In genomic region chr6:153526479-153526878, GRCh38 we compare ENCODE assay signal across 4 cellular contexts.
TF ChIP-seq lines count a peak whose summit lies in the region.

No MANE protein-coding gene starts in this region.

TF ChIP-seq in HepG2, 621 proteins besides CTCF, POLR2A, EP300 and RAD21:
- TF ChIP-seq MAFK (conservative IDR thresholded peaks at IDR 0.05 in 1 of 2, IDR thresholded peaks at IDR 0.05 in 1 of 2; ENCODE audit: low read length in 2 of 2) (peak; percentile 82 to 87), ZNF460 (CRISPR knock-in tag; IDR thresholded peaks at IDR 0.05; ENCODE audit: borderline replicate concordance) (no peak), ZNF232 (CRISPR knock-in tag; IDR thresholded peaks at IDR 0.05; ENCODE audit: borderline replicate concordance) (no peak), ZNF234 (CRISPR knock-in tag; conservative IDR thresholded peaks at IDR 0.05) (no peak), MAFF (IDR thresholded peaks at IDR 0.05; ENCODE audit: low read depth, low read length) (peak; percentile 75)

TF ChIP-seq in A549, 52 proteins besides CTCF, POLR2A, EP300 and RAD21:
- TF ChIP-seq ELK1 (IDR thresholded peaks at IDR 0.05; ENCODE audit: low read depth, low read length) (no peak), MAFK (IDR thresholded peaks at IDR 0.05; ENCODE audit: partially characterized antibody) (peak; percentile 41)

TF ChIP-seq in IMR-90, 13 proteins besides CTCF, POLR2A, EP300 and RAD21:
- TF ChIP-seq MAFK (IDR thresholded peaks at IDR 0.05; ENCODE audit: low read depth, low read length) (peak; percentile 38), BHLHE40 (IDR thresholded peaks at IDR 0.05; ENCODE audit: low read depth, low read length) (no peak)

TF ChIP-seq in K562, 482 proteins besides CTCF, POLR2A, EP300 and RAD21:
- TF ChIP-seq TRIM24 (IDR thresholded peaks at IDR 0.05) (no peak), ZNF316 (IDR thresholded peaks at IDR 0.05) (peak; percentile 5; the same call in 1 of the 2 replicates)
